ENCODE assay signal across 2 cellular contexts in genomic region chr18:46095532-46095931, GRCh38.
TF ChIP-seq lines count a peak whose summit lies in the region.

No MANE protein-coding gene starts in this region.

TF ChIP-seq in K562, 482 proteins besides CTCF, POLR2A, EP300 and RAD21 (continues in another document):
- TF ChIP-seq ZNF282 (CRISPR knock-in tag; IDR thresholded peaks at IDR 0.05) (no peak), SIX5 (IDR thresholded peaks at IDR 0.05; ENCODE audit: borderline replicate concordance in 1 of 2, insufficient read depth in 1 of 2, low read depth in 1 of 2, low read length in 2 of 2) (no peak), SMARCE1 (IDR thresholded peaks at IDR 0.05) (no peak), E4F1 (CRISPR knock-in tag; IDR thresholded peaks at IDR 0.05; ENCODE audit: borderline replicate concordance) (no peak), TFAM (CRISPR knock-in tag; conservative IDR thresholded peaks at IDR 0.05) (no peak), GATAD2A (IDR thresholded peaks at IDR 0.05) (no peak), POLR2B (IDR thresholded peaks at IDR 0.05; ENCODE audit: low read depth, partially characterized antibody) (no peak), RREB1 (CRISPR knock-in tag; IDR thresholded peaks at IDR 0.05) (no peak), U2AF1 (optimal IDR thresholded peaks at IDR 0.05; ENCODE audit: low read depth, low read length) (no peak), KDM4B (IDR thresholded peaks at IDR 0.05; ENCODE audit: borderline replicate concordance in 2 of 2, low read depth in 1 of 2) (no peak), EGR1 (conservative IDR thresholded peaks at IDR 0.05) (no peak), ZNF668 (CRISPR knock-in tag; IDR thresholded peaks at IDR 0.05) (no peak), SP2 (IDR thresholded peaks at IDR 0.05; ENCODE audit: extremely low read depth, low read depth, low read length, poor library complexity, severe bottlenecking) (no peak), REST (CRISPR knock-in tag; IDR thresholded peaks at IDR 0.05; ENCODE audit: low read depth) (no peak), EZH2 (IDR thresholded peaks at IDR 0.05; ENCODE audit: borderline replicate concordance, low read depth, low read length) (no peak), POU5F1 (IDR thresholded peaks at IDR 0.05; ENCODE audit: borderline replicate concordance, low read depth, low read length, partially characterized antibody) (no peak), MYC (IDR thresholded peaks at IDR 0.05; ENCODE audit: low read depth, low read length) (no peak), MYC (CRISPR knock-in tag; IDR thresholded peaks at IDR 0.05; ENCODE audit: borderline replicate concordance, low read depth) (no peak)

TF ChIP-seq in neural cell, 6 proteins besides CTCF, POLR2A, EP300 and RAD21:
- TF ChIP-seq EZH2 (IDR thresholded peaks at IDR 0.05; ENCODE audit: borderline replicate concordance, insufficient read depth, low read length, poor library complexity, severe bottlenecking) (no peak), MXI1 (conservative IDR thresholded peaks at IDR 0.05; ENCODE audit: poor library complexity, severe bottlenecking) (no peak)
